In genomic region chr3:72427575-72427974, GRCh38 we compare ENCODE assay signal across 14 cellular contexts. TPM values are rescaled to one million over a fixed set of nuclear protein-coding genes. Genes with fewer than 3 reads are reported as not detected.
DNase-seq lines count a peak whose midpoint lies in the region; ATAC-seq, FAIRE-seq and TF ChIP-seq lines count a peak whose summit lies in the region.
"Had no signal": no experiment of that assay in that cellular context is flagged by ENCODE, and none has a peak within 500 bp of the region (broad histone marks: within the 10 kb centered on the region; RNA-seq: fewer than 3 reads in every experiment).

No MANE protein-coding gene starts in this region.

- peaks cover 56% of the 10 kb centered on the region for H3K4me1 Mint-ChIP-seq in activated CD4-positive, alpha-beta T cell treated with anti-CD3 and anti-CD28 coated beads, Interleukin-2, amount 10 ng/mL, durations not matched to agents 7 days and 5 days
- peaks cover 68% of the 10 kb centered on the region for H3K4me1 Mint-ChIP-seq in central memory CD8-positive, alpha-beta T cell

- peaks cover 4% of the 10 kb centered on the region for H3K9me3 Mint-ChIP-seq in activated CD4-positive, alpha-beta T cell treated with anti-CD3 and anti-CD28 coated beads, Interleukin-2, amount 10 ng/mL, durations not matched to agents 7 days and 5 days
- H3K9me3 Mint-ChIP-seq in central memory CD8-positive, alpha-beta T cell: no peaks in the 10 kb centered on the region

- no peak for DNase-seq in activated CD4-positive, alpha-beta T cell treated with anti-CD3 and anti-CD28 coated beads, Interleukin-2, amount 10 ng/mL, durations not matched to agents 7 days and 5 days
- no peak for DNase-seq in activated CD4-positive, alpha-beta T cell treated with anti-CD3 and anti-CD28 coated beads for 1 hour
- DNase-seq in central memory CD8-positive, alpha-beta T cell (ENCODE audit: low spot score in 2 of 2): no peak
- DNase-seq in small intestine (no peak), foreskin melanocyte (no peak), NCI-H524 treated with DMSO at 0.1 percent for 48 hours (lab: John Stamatoyannopoulos, UW) (no peak), dorsolateral prefrontal cortex (no peak)
- DNase-seq: activated CD4-positive, alpha-beta T cell treated with anti-CD3 and anti-CD28 coated beads, Interleukin-2, amount 50 U/mL, for 1 hour; lower lobe of right lung; NCI-H1436 had no signal

- peaks cover 96% of the 10 kb centered on the region for H4K20me1 ChIP-seq in Loucy (ENCODE audit: insufficient read depth, low read length, poor library complexity, severe bottlenecking)

- peak; percentile 5 for FAIRE-seq in small intestine (lab: Jason Lieb, UNC)
- FAIRE-seq: K562 had no signal

- H3K36me3 ChIP-seq in Loucy (ENCODE audit: insufficient read depth, low read length): no peaks in the 10 kb centered on the region; the same call in 1 of the 2 replicates
- H3K36me3 ChIP-seq in small intestine (ENCODE audit: control insufficient read depth in 2 of 2, insufficient read depth in 2 of 2, low read length in 2 of 2): peaks cover 0 to 2% of the 10 kb centered on the region in 2 donors
- H3K36me3 ChIP-seq: lower lobe of right lung, suprapubic skin had no signal

- H3K4me3 ChIP-seq in Loucy (ENCODE audit: low read length, poor library complexity, severe bottlenecking): peak overlapping the region; percentile 36
- no peak overlapping the region for H3K4me3 ChIP-seq in small intestine (ENCODE audit: low read depth in 1 of 2, low read length in 2 of 2)
- H3K4me3 ChIP-seq in dorsolateral prefrontal cortex: peak overlapping the region in 3 of 59 donors; percentile 2 to 17 (median 4)
- H3K4me3 ChIP-seq: K562, lower lobe of right lung, smooth muscle cell, suprapubic skin had no signal

- WGBS in small intestine, 3 donors: 67 to 72% (median 68%) methylated on average over 8 of the region's 8 CpGs

- peaks cover 8% of the 10 kb centered on the region; the same call in 1 of the 2 replicates for H3F3A ChIP-seq in Loucy (ENCODE audit: low read depth)

- no peaks in the 10 kb centered on the region for H3K27me3 ChIP-seq in Loucy (ENCODE audit: insufficient read depth, low read length, poor library complexity, severe bottlenecking)
- no peaks in the 10 kb centered on the region for H3K27me3 ChIP-seq in small intestine (ENCODE audit: control insufficient read depth in 2 of 2, insufficient read depth in 2 of 2, low read length in 2 of 2)
- no peaks in the 10 kb centered on the region for H3K27me3 ChIP-seq in dorsolateral prefrontal cortex
- H3K27me3 ChIP-seq: suprapubic skin had no signal

- POLR2A ChIA-PET in activated CD4-positive, alpha-beta T cell treated with anti-CD3 and anti-CD28 coated beads, Interleukin-2, amount 10 ng/mL, durations not matched to agents 7 days and 5 days (lab: Charles Lee): interaction anchor here (0.6 kb wide), 1 partner anchor 672 kb away, joined by 5 read pairs; no protein-coding TSS in a partner anchor

- 0 out of 2 replicates have a peak, but pooled peaks cover under 1% of the 10 kb centered on the region for H3K9me3 ChIP-seq in Loucy (ENCODE audit: insufficient read depth, low read depth, low read length)
- no peaks in the 10 kb centered on the region for H3K9me3 ChIP-seq in small intestine (ENCODE audit: control insufficient read depth, low read depth)
- H3K9me3 ChIP-seq: lower lobe of right lung, suprapubic skin had no signal

- ATAC-seq in central memory CD8-positive, alpha-beta T cell (replicated peaks; ENCODE audit: extremely low read depth, poor library complexity, severe bottlenecking): no peak
- ATAC-seq: K562, lower lobe of right lung had no signal

- H3K4me2 ChIP-seq in Loucy (ENCODE audit: low read depth, low read length, poor library complexity, severe bottlenecking): peak overlapping the region; percentile 62

- intact Hi-C loops in dorsolateral prefrontal cortex (cut with DNase I): no loop called here

- H3K36me3 Mint-ChIP-seq in activated CD4-positive, alpha-beta T cell treated with anti-CD3 and anti-CD28 coated beads, Interleukin-2, amount 10 ng/mL, durations not matched to agents 7 days and 5 days (ENCODE audit: low read depth): peaks cover 23% of the 10 kb centered on the region
- peaks cover 1% of the 10 kb centered on the region for H3K36me3 Mint-ChIP-seq in central memory CD8-positive, alpha-beta T cell (ENCODE audit: insufficient read depth)

- H3K27ac Mint-ChIP-seq in activated CD4-positive, alpha-beta T cell treated with anti-CD3 and anti-CD28 coated beads, Interleukin-2, amount 10 ng/mL, durations not matched to agents 7 days and 5 days: peak overlapping the region; percentile 67
- H3K27ac Mint-ChIP-seq in central memory CD8-positive, alpha-beta T cell (ENCODE audit: low read depth): no peak overlapping the region

- H3K79me2 ChIP-seq in Loucy (ENCODE audit: insufficient read depth, low read length): peaks cover 98% of the 10 kb centered on the region

- H2AFZ ChIP-seq in Loucy (ENCODE audit: low read length): no peak overlapping the region

- peak overlapping the region; percentile 44 for H3K9ac ChIP-seq in Loucy (ENCODE audit: low read depth, low read length, poor library complexity, severe bottlenecking)

- H3K27me3 Mint-ChIP-seq in activated CD4-positive, alpha-beta T cell treated with anti-CD3 and anti-CD28 coated beads, Interleukin-2, amount 10 ng/mL, durations not matched to agents 7 days and 5 days: no peaks in the 10 kb centered on the region
- H3K27me3 Mint-ChIP-seq in central memory CD8-positive, alpha-beta T cell: no peaks in the 10 kb centered on the region

- H3K4me1 ChIP-seq in Loucy (ENCODE audit: insufficient read depth, low read length, poor library complexity, severe bottlenecking): peaks cover 60% of the 10 kb centered on the region
- peaks cover 0 to 5% of the 10 kb centered on the region in 2 donors for H3K4me1 ChIP-seq in small intestine (ENCODE audit: control insufficient read depth in 2 of 2, insufficient read depth in 1 of 2, low read depth in 1 of 2, low read length in 1 of 2)

- peak overlapping the region; percentile 40 for H3K4me3 Mint-ChIP-seq in activated CD4-positive, alpha-beta T cell treated with anti-CD3 and anti-CD28 coated beads, Interleukin-2, amount 10 ng/mL, durations not matched to agents 7 days and 5 days
- peak overlapping the region; percentile 28 for H3K4me3 Mint-ChIP-seq in central memory CD8-positive, alpha-beta T cell

- TF ChIP-seq CTCF in Loucy (conservative IDR thresholded peaks at IDR 0.05; ENCODE audit: low read length) (no peak), dorsolateral prefrontal cortex (IDR thresholded peaks at IDR 0.05 in 54 of 56, conservative IDR thresholded peaks at IDR 0.05 in 2 of 56; ENCODE audit: low read depth in 1 of 56, partially characterized antibody in 56 of 56) (no peak)

- H3K9me2 ChIP-seq in Loucy (replicated peaks; ENCODE audit: low read depth, low read length): no peaks in the 10 kb centered on the region

- H3K27ac ChIP-seq in small intestine (ENCODE audit: low read depth in 1 of 2, low read length in 1 of 2) (no peak overlapping the region), dorsolateral prefrontal cortex (peak overlapping the region in 8 of 59 donors; percentile 0 to 51 (median 16))
- H3K27ac ChIP-seq: lower lobe of right lung, suprapubic skin had no signal

- CTCF ChIA-PET in activated CD4-positive, alpha-beta T cell treated with anti-CD3 and anti-CD28 coated beads, Interleukin-2, amount 10 ng/mL, durations not matched to agents 7 days and 5 days (lab: Charles Lee): interaction anchor here (0.8 to 1.6 kb wide), 4 partner anchors 12 to 161 kb away, joined by 3 read pairs; no protein-coding TSS in a partner anchor

RNA-seq across cellular contexts. Expression of gene RYBP, which starts 18.8 kb away (rescaled TPM):
- total RNA-seq in activated CD4-positive, alpha-beta T cell treated with anti-CD3 and anti-CD28 coated beads, Interleukin-2, amount 10 ng/mL, durations not matched to agents 7 days and 5 days: 10 to 100 TPM; 11.4 to 12.4 TPM
- 1 to 10 TPM; 7.2 to 7.6 (median 7.4) TPM for polyA plus RNA-seq in small intestine
- total RNA-seq in dorsolateral prefrontal cortex: 10 to 100 TPM; 14.2 to 36.0 (median 21.6) TPM
